1 cellular context compared by ENCODE assay signal in genomic region chr21:24976238-24976637, GRCh38.
TF ChIP-seq lines count a peak whose summit lies in the region.

No MANE protein-coding gene starts in this region.

TF ChIP-seq in SK-N-SH, 30 proteins besides CTCF, POLR2A, EP300 and RAD21 (continued from another document):
- TF ChIP-seq ZBTB33 (IDR thresholded peaks at IDR 0.05; ENCODE audit: borderline replicate concordance, low read depth) = no peak
- no peak for TF ChIP-seq PBX3 (IDR thresholded peaks at IDR 0.05)
- TF ChIP-seq TAF1 (IDR thresholded peaks at IDR 0.05; ENCODE audit: borderline replicate concordance, low read depth, low read length) = no peak
- no peak for TF ChIP-seq TCF12 (IDR thresholded peaks at IDR 0.05)
- TF ChIP-seq RCOR1 (IDR thresholded peaks at IDR 0.05; ENCODE audit: low read length) = no peak
- no peak for TF ChIP-seq USF2 (IDR thresholded peaks at IDR 0.05; ENCODE audit: borderline replicate concordance, low read depth, low read length)
- TF ChIP-seq MXI1 (IDR thresholded peaks at IDR 0.05; ENCODE audit: low read depth, low read length) = no peak
- no peak for TF ChIP-seq REST (IDR thresholded peaks at IDR 0.05; ENCODE audit: low read depth, low read length)
- no peak for TF ChIP-seq GABPA (IDR thresholded peaks at IDR 0.05; ENCODE audit: low read depth)
